Comparison of ENCODE assay signal across 25 cellular contexts in genomic region chr1:22184454-22184853, GRCh38. TPM values are rescaled to one million over a fixed set of nuclear protein-coding genes. Genes with fewer than 3 reads are reported as not detected.
"Had no signal": no experiment of that assay in that cellular context is flagged by ENCODE, and none has a peak within 500 bp of the region (broad histone marks: within the 10 kb centered on the region; RNA-seq: fewer than 3 reads in every experiment).

No MANE protein-coding gene starts in this region.

- H3K36me3 Mint-ChIP-seq: immature natural killer cell; mesothelial cell of epicardium; natural killer cell; stimulated activated memory B cell treated with anti-CD40 and anti-IgM and Interleukin-4, amounts not matched to agents 10 μg/mL and 1 μg/mL and 100 μg/mL, for 72 hours; type B pancreatic cell had no signal

- H3K4me2 ChIP-seq: smooth muscle cell had no signal

- H3K4me3 ChIP-seq: left ventricle myocardium inferior, lung, ovary, right atrium auricular region, right lobe of liver, smooth muscle cell, tibial nerve, uterus had no signal

- H3K9me3 Mint-ChIP-seq: natural killer cell, type B pancreatic cell had no signal

- H3K4me3 Mint-ChIP-seq: immature natural killer cell; mesothelial cell of epicardium; naive B cell; natural killer cell; nephron progenitor cell; stimulated activated memory B cell treated with anti-CD40 and anti-IgM and Interleukin-4, amounts not matched to agents 10 μg/mL and 1 μg/mL and 100 μg/mL, for 72 hours; stimulated activated naive CD8-positive, alpha-beta T cell treated with anti-CD3 and anti-CD28 coated beads, Interleukin-15, amount 100 ng/mL, for 72 hours; type B pancreatic cell had no signal

- H3K4me1 ChIP-seq: left ventricle myocardium inferior, right atrium auricular region, right lobe of liver, tibial nerve, uterus had no signal

- H3K27ac Mint-ChIP-seq: immature natural killer cell; mesothelial cell of epicardium; naive B cell; natural killer cell; nephron progenitor cell; progenitor cell of endocrine pancreas; stimulated activated memory B cell treated with anti-CD40 and anti-IgM and Interleukin-4, amounts not matched to agents 10 μg/mL and 1 μg/mL and 100 μg/mL, for 72 hours; stimulated activated naive CD8-positive, alpha-beta T cell treated with anti-CD3 and anti-CD28 coated beads, Interleukin-15, amount 100 ng/mL, for 72 hours; type B pancreatic cell had no signal

- H3K9me3 ChIP-seq: left ventricle myocardium inferior, ovary, right lobe of liver, uterus had no signal

- H3K4me1 Mint-ChIP-seq: immature natural killer cell had no signal

- DNase-seq: immature natural killer cell; islet precursor cell; left ventricle myocardium inferior; naive B cell; natural killer cell; ovary; right lobe of liver; stimulated activated CD4-positive, alpha-beta T cell treated with anti-CD3 and anti-CD28 coated beads, Interleukin-1b, Interleukin-23, amount 100 ng/mL, for 48 hours; stimulated activated CD4-positive, alpha-beta T cell treated with anti-CD3 and anti-CD28 coated beads, Interleukin-2, amount 100 ng/mL, for 48 hours; stimulated activated CD4-positive, alpha-beta T cell treated with anti-CD3 and anti-CD28 coated beads, Interleukin-4, amount 100 ng/mL, for 4 hours; stimulated activated CD8-positive, alpha-beta memory T cell treated with anti-CD3 and anti-CD28 coated beads, Interleukin-4, amount 100 ng/mL, for 48 hours; stimulated activated naive CD4-positive, alpha-beta T cell treated with Interleukin-2 at 50 U/mL for 16 hours; stimulated activated naive CD8-positive, alpha-beta T cell treated with anti-CD3 and anti-CD28 coated beads, Interleukin-15, amount 100 ng/mL, for 72 hours; substantia nigra; uterus had no signal

- H3K36me3 ChIP-seq: left ventricle myocardium inferior, ovary, right atrium auricular region, right lobe of liver, tibial nerve, uterus had no signal

- H3K27me3 ChIP-seq: ovary, right atrium auricular region, right lobe of liver, uterus had no signal

- H3K27ac ChIP-seq: left ventricle myocardium inferior, ovary, right atrium auricular region, right lobe of liver, tibial nerve, uterus had no signal

- ATAC-seq: natural killer cell; stimulated activated memory B cell treated with anti-CD40 and anti-IgM and Interleukin-4, amounts not matched to agents 10 μg/mL and 1 μg/mL and 100 μg/mL, for 72 hours; stimulated activated naive CD8-positive, alpha-beta T cell treated with anti-CD3 and anti-CD28 coated beads, Interleukin-15, amount 100 ng/mL, for 72 hours had no signal

RNA-seq across cellular contexts. Expression of gene WNT4, which starts 41.6 kb away (rescaled TPM):
- total RNA-seq: left ventricle myocardium inferior, mononuclear cell, natural killer cell had no signal
